ENCODE assay signal across 8 cellular contexts in genomic region chr4:153432971-153433752, GRCh38. TPM values are rescaled to one million over a fixed set of nuclear protein-coding genes. Genes with fewer than 3 reads are reported as not detected.
DNase-seq lines count a peak whose midpoint lies in the region; ATAC-seq and TF ChIP-seq lines count a peak whose summit lies in the region.

No MANE protein-coding gene starts in this region.

- DNase-seq in NCI-H510A treated with DMSO at 0.1 percent for 48 hours (lab: John Stamatoyannopoulos, UW) (peak; percentile 6), NCI-H510A (lab: John Stamatoyannopoulos, UW) (no peak), MV-4-11 (lab: John Stamatoyannopoulos, UW) (peak; percentile 92), stomach (peak; percentile 83)
- peak; percentile 86 for DNase-seq in activated CD4-positive, alpha-beta T cell treated with anti-CD3 and anti-CD28 coated beads for 36 hours

- no peaks in the 10 kb centered on the region for H3K36me3 Mint-ChIP-seq in activated CD4-positive, alpha-beta T cell treated with anti-CD3 and anti-CD28 coated beads for 36 hours (ENCODE audit: low read depth)

- peak overlapping the region; percentile 93 for H3K27ac Mint-ChIP-seq in activated CD4-positive, alpha-beta T cell treated with anti-CD3 and anti-CD28 coated beads for 36 hours

- H3K4me1 Mint-ChIP-seq in activated CD4-positive, alpha-beta T cell treated with anti-CD3 and anti-CD28 coated beads for 36 hours: peaks cover 62% of the 10 kb centered on the region

- H3K9ac ChIP-seq in duodenal mucosa (ENCODE audit: low read depth in 1 of 2, low read length in 2 of 2): no peak overlapping the region
- no peak overlapping the region for H3K9ac ChIP-seq in mucosa of rectum (ENCODE audit: low read depth in 1 of 2, low read length in 2 of 2)

- TF ChIP-seq POLR2A in stomach (IDR thresholded peaks at IDR 0.05): no peak

- CTCF ChIA-PET in activated CD4-positive, alpha-beta T cell treated with anti-CD3 and anti-CD28 coated beads for 36 hours (lab: Charles Lee): interaction anchor here (0.5 to 2.3 kb wide), 32 partner anchors 11 to 320 kb away, joined by 3 to 17 read pairs (median 4); partner anchors contain the start of gene TMEM131L

- H3K27me3 Mint-ChIP-seq in activated CD4-positive, alpha-beta T cell treated with anti-CD3 and anti-CD28 coated beads for 36 hours: no peaks in the 10 kb centered on the region

- H3K27ac ChIP-seq in duodenal mucosa (ENCODE audit: low read depth, low read length): no peak overlapping the region
- H3K27ac ChIP-seq in mucosa of rectum (ENCODE audit: low read depth in 2 of 2, low read length in 2 of 2): peak overlapping the region in 1 of 2 donors; percentile 49
- peak overlapping the region; percentile 48 to 84 (median 70) for H3K27ac ChIP-seq in stomach

- 51 to 58% (median 56%) methylated on average over 12 of the region's 12 CpGs for whole genome bisulfite sequencing in stomach, 5 donors

- H3K9me3 ChIP-seq in duodenal mucosa (ENCODE audit: control insufficient read depth in 1 of 2, low read length in 2 of 2) (no peaks in the 10 kb centered on the region), mucosa of rectum (ENCODE audit: control insufficient read depth in 2 of 2, low read length in 2 of 2) (no peaks in the 10 kb centered on the region), stomach (no peaks in the 10 kb centered on the region)

- TF ChIP-seq EP300 in stomach (IDR thresholded peaks at IDR 0.05): no peak

- H3K4me3 ChIP-seq in duodenal mucosa (ENCODE audit: low read depth in 1 of 2, low read length in 2 of 2): peak overlapping the region; percentile 19 to 45
- H3K4me3 ChIP-seq in mucosa of rectum (ENCODE audit: low read length in 2 of 2): peak overlapping the region; percentile 24 to 51
- H3K4me3 ChIP-seq in stomach: peak overlapping the region in 3 of 4 donors; percentile 10 to 23 (median 17)

- H3K9me3 Mint-ChIP-seq in activated CD4-positive, alpha-beta T cell treated with anti-CD3 and anti-CD28 coated beads for 36 hours (ENCODE audit: low read depth): no peaks in the 10 kb centered on the region

- TF ChIP-seq CTCF in stomach (IDR thresholded peaks at IDR 0.05): peak in 5 of 7 experiments; percentile 50 to 93 (median 78)

- H3K27me3 ChIP-seq in duodenal mucosa (ENCODE audit: control insufficient read depth in 1 of 2, insufficient read depth in 2 of 2, low read length in 2 of 2) (no peaks in the 10 kb centered on the region), mucosa of rectum (ENCODE audit: control insufficient read depth in 2 of 2, insufficient read depth in 2 of 2, low read length in 2 of 2) (no peaks in the 10 kb centered on the region), stomach (no peaks in the 10 kb centered on the region)

- POLR2A ChIA-PET in activated CD4-positive, alpha-beta T cell treated with anti-CD3 and anti-CD28 coated beads for 36 hours (lab: Charles Lee): interaction anchor here (0.7 to 1.2 kb wide), 3 partner anchors 35 to 92 kb away, joined by 3 to 4 read pairs (median 3); no protein-coding TSS in a partner anchor

- H3K4me1 ChIP-seq in duodenal mucosa (ENCODE audit: control insufficient read depth in 1 of 2, insufficient read depth in 2 of 2, low read length in 2 of 2): peaks cover 6 to 10% of the 10 kb centered on the region in 2 donors
- H3K4me1 ChIP-seq in mucosa of rectum (ENCODE audit: control insufficient read depth in 2 of 2, insufficient read depth in 2 of 2, low read length in 2 of 2): peaks cover 0 to 5% of the 10 kb centered on the region in 2 donors
- H3K4me1 ChIP-seq in stomach: peaks cover 6 to 21% (median 11%) of the 10 kb centered on the region in 4 donors

- peak overlapping the region; percentile 68 for H3K4me3 Mint-ChIP-seq in activated CD4-positive, alpha-beta T cell treated with anti-CD3 and anti-CD28 coated beads for 36 hours

- intact Hi-C loops in activated CD4-positive, alpha-beta T cell treated with anti-CD3 and anti-CD28 coated beads for 36 hours (cut with DNase I, micrococcal nuclease): loop anchor here (1.0 to 5.0 kb wide), 11 partner anchors 33 to 214 kb away; partner anchors contain the start of gene TMEM131L (in 1 of the 2)
- intact Hi-C loops in stomach (cut with DNase I; ENCODE audit: low total_unique reads): loop anchor here (10.0 kb wide), 1 partner anchor 142 kb away; no protein-coding TSS in a partner anchor

- ATAC-seq in HG02588 (IDR thresholded peaks at IDR 0.05; ENCODE audit: unreplicated experiment): peak; percentile 94
- peak; percentile 87 for ATAC-seq in activated CD4-positive, alpha-beta T cell treated with anti-CD3 and anti-CD28 coated beads for 36 hours

- H3K36me3 ChIP-seq in duodenal mucosa (ENCODE audit: control insufficient read depth in 1 of 2, insufficient read depth in 2 of 2, low read length in 2 of 2) (no peaks in the 10 kb centered on the region), mucosa of rectum (ENCODE audit: control insufficient read depth in 2 of 2, insufficient read depth in 2 of 2, low read length in 2 of 2) (no peaks in the 10 kb centered on the region), stomach (no peaks in the 10 kb centered on the region)

RNA-seq across cellular contexts. Expression of gene TMEM131L, which starts 33.0 kb away (rescaled TPM):
- 10 to 100 TPM; 45.8 to 45.9 TPM for total RNA-seq in activated CD4-positive, alpha-beta T cell treated with anti-CD3 and anti-CD28 coated beads for 36 hours
- total RNA-seq in stomach: 10 to 100 TPM; 12.9 to 40.0 (median 19.1) TPM
- polyA plus RNA-seq in stomach: 1 to 10 TPM; 2.4 to 4.4 (median 2.7) TPM
